Comparison of ENCODE assay signal across 29 cellular contexts in genomic region chrX:13857804-13858203, GRCh38. TPM values are rescaled to one million over a fixed set of nuclear protein-coding genes. Genes with fewer than 3 reads are reported as not detected.
"Had no signal": no experiment of that assay in that cellular context is flagged by ENCODE, and none has a peak within 500 bp of the region (broad histone marks: within the 10 kb centered on the region; RNA-seq: fewer than 3 reads in every experiment).

No MANE protein-coding gene starts in this region.

- H3K36me3 ChIP-seq: cardiac muscle cell, SJCRH30, WERI-Rb-1 had no signal

- FAIRE-seq: K562 had no signal

- H3K9me3 ChIP-seq: body of pancreas, SJCRH30 had no signal

- H3K27me3 ChIP-seq: body of pancreas, cardiac muscle cell, SJCRH30 had no signal

- DNase-seq: activated CD4-positive, alpha-beta memory T cell treated with anti-CD3 and anti-CD28 coated beads, Interleukin-2, amount 10 ng/mL, durations not matched to agents 7 days and 5 days; activated CD4-positive, alpha-beta T cell treated with anti-CD3 and anti-CD28 coated beads for 1 hour; activated CD4-positive, alpha-beta T cell treated with anti-CD3 and anti-CD28 coated beads for 48 hours; activated CD4-positive, CD25-positive, alpha-beta regulatory T cell; activated CD8-positive, alpha-beta memory T cell treated with anti-CD3 and anti-CD28 coated beads for 24 hours; activated CD8-positive, alpha-beta memory T cell treated with anti-CD3 and anti-CD28 coated beads, Interleukin-2, amount 10 ng/mL, durations not matched to agents 7 days and 5 days; activated CD8-positive, alpha-beta memory T cell treated with anti-CD3 and anti-CD28 coated beads, Interleukin-2, amount 50 U/mL, for 48 hours; activated effector memory CD4-positive, alpha-beta T cell treated with Interleukin-2 at 50 U/mL for 16 hours; activated naive CD4-positive, alpha-beta T cell treated with anti-CD3 and anti-CD28 coated beads, Interleukin-2, amount 50 U/mL, for 16 hours; activated naive CD8-positive, alpha-beta T cell treated with anti-CD3 and anti-CD28 coated beads for 36 hours; activated T-cell treated with anti-CD3 and anti-CD28 coated beads, Interleukin-2, amount 50 U/mL, for 48 hours; amniotic stem cell; aorta; body of pancreas; NCI-H1105; NCI-H1417 treated with DMSO at 0.1 percent for 48 hours; NCI-H2029; NCI-H345; NCI-H524 treated with DMSO at 0.1 percent for 48 hours; SHP77; SJCRH30; T1000; WERI-Rb-1 had no signal

- ATAC-seq: activated CD8-positive, alpha-beta memory T cell treated with anti-CD3 and anti-CD28 coated beads, Interleukin-2, amount 10 ng/mL, durations not matched to agents 7 days and 5 days; body of pancreas; K562; Panc1 had no signal

- H3K27ac ChIP-seq: body of pancreas, cardiac muscle cell, SJCRH30, SK-N-MC, WERI-Rb-1 had no signal

- H3K4me3 ChIP-seq: body of pancreas, cardiac muscle cell, K562, SJCRH30, SK-N-MC had no signal

- H3K4me1 ChIP-seq: body of pancreas had no signal

RNA-seq across cellular contexts. Expression of gene GPM6B, which starts 40.9 kb away (rescaled TPM):
- total RNA-seq: activated CD4-positive, alpha-beta memory T cell treated with anti-CD3 and anti-CD28 coated beads, Interleukin-2, amount 10 ng/mL, durations not matched to agents 7 days and 5 days; activated CD8-positive, alpha-beta memory T cell treated with anti-CD3 and anti-CD28 coated beads, Interleukin-2, amount 10 ng/mL, durations not matched to agents 7 days and 5 days; activated naive CD8-positive, alpha-beta T cell treated with anti-CD3 and anti-CD28 coated beads for 36 hours; K562; T-helper 1 cell treated with Interleukin-12 subunit alpha and Interleukin-12 subunit beta and Interleukin-4 antibody, amounts not matched to agents 30 ng/mL and 1 ng/mL, for 36 hours; T-helper 2 cell treated with Interferon-gamma antibody and Interleukin-4, amounts not matched to agents 100 ng/mL and 5 ng/mL, for 36 hours had no signal
